ENCODE assay signal across 9 cellular contexts in genomic region chr3:129603561-129603942, GRCh38. TPM values are rescaled to one million over a fixed set of nuclear protein-coding genes. Genes with fewer than 3 reads are reported as not detected.
DNase-seq lines count a peak whose midpoint lies in the region; ATAC-seq, FAIRE-seq and TF ChIP-seq lines count a peak whose summit lies in the region.
"Had no signal": no experiment of that assay in that cellular context is flagged by ENCODE, and none has a peak within 500 bp of the region (broad histone marks: within the 10 kb centered on the region; RNA-seq: fewer than 3 reads in every experiment).

No MANE protein-coding gene starts in this region.

- H4K20me1 ChIP-seq in PC-3 (ENCODE audit: low read length) = no peaks in the 10 kb centered on the region
- H4K20me1 ChIP-seq in endothelial cell of umbilical vein (replicated peaks; ENCODE audit: control insufficient read depth, extremely low read depth, insufficient read depth, low read length) = no peaks in the 10 kb centered on the region
- peaks cover 55% of the 10 kb centered on the region for H4K20me1 ChIP-seq in osteoblast (ENCODE audit: insufficient read depth, low read length)

- FAIRE-seq in endothelial cell of umbilical vein (lab: Jason Lieb, UNC) = peak; percentile 58

- dilution Hi-C loops in endothelial cell of umbilical vein (cut with MboI; ENCODE audit: extremely low pct_ligation_motif_present, low sequenced_read_pairs) = no loop called here

- DNase-seq in AG04450 (ENCODE audit: low read depth, low spot score) (no peak), PC-3 (no peak), endothelial cell of umbilical vein (ENCODE audit: low read depth, low spot score) (no peak), osteoblast (ENCODE audit: insufficient read length, low spot score, missing footprints) (no peak), middle frontal gyrus (ENCODE audit: extremely low spot score, low spot score) (no peak), NCI-H2171 (lab: John Stamatoyannopoulos, UW) (no peak)
- no peak for DNase-seq in activated effector memory CD4-positive, alpha-beta T cell treated with Interleukin-2 at 50 U/mL for 16 hours
- DNase-seq in activated CD4-positive, alpha-beta T cell treated with anti-CD3 and anti-CD28 coated beads for 4 hours = no peak

- BruUV-seq in PC-3 (replicated peaks; lab: Mats Ljungman, UMichigan) (no TSS peak), endothelial cell of umbilical vein (replicated peaks; lab: Mats Ljungman, UMichigan) (no TSS peak)

- H3K27ac ChIP-seq in AG04450 (ENCODE audit: low read depth, low read length) (peak overlapping the region; percentile 21), PC-3 (ENCODE audit: low read length) (no peak overlapping the region), endothelial cell of umbilical vein (ENCODE audit: insufficient read depth, low read depth, low read length) (peak overlapping the region; percentile 91), osteoblast (ENCODE audit: low read depth, low read length) (peak overlapping the region; percentile 93)
- H3K27ac ChIP-seq: C4-2B had no signal

- H3K9ac ChIP-seq in PC-3 (ENCODE audit: low read length) (no peak overlapping the region), endothelial cell of umbilical vein (replicated peaks; ENCODE audit: extremely low read depth, insufficient read depth, low read length) (peak overlapping the region; percentile 55)

- no peak for ATAC-seq in PC-3

- H3K27me3 ChIP-seq in AG04450 (ENCODE audit: control insufficient read depth, insufficient read depth, low read length) (no peaks in the 10 kb centered on the region), PC-3 (ENCODE audit: low read length) (no peaks in the 10 kb centered on the region), endothelial cell of umbilical vein (ENCODE audit: control insufficient read depth in 2 of 2, insufficient read depth in 2 of 2, low read length in 2 of 2) (no peaks in the 10 kb centered on the region), osteoblast (ENCODE audit: insufficient read depth, low read length) (no peaks in the 10 kb centered on the region)

- H3F3A ChIP-seq in PC-3 (ENCODE audit: low read length, unreplicated experiment) = no peaks in the 10 kb centered on the region

- H3K4me2 ChIP-seq in PC-3 (ENCODE audit: low read length) (peak overlapping the region; percentile 49), endothelial cell of umbilical vein (ENCODE audit: insufficient read depth, low read length) (peak overlapping the region; percentile 32), osteoblast (ENCODE audit: insufficient read depth, low read length) (peak overlapping the region; percentile 99)

- H3K9me3 ChIP-seq in AG04450 (ENCODE audit: control insufficient read depth, insufficient read depth, low read length) (no peaks in the 10 kb centered on the region; the same call in 1 of the 2 replicates), PC-3 (ENCODE audit: low read length) (no peaks in the 10 kb centered on the region), endothelial cell of umbilical vein (replicated peaks; ENCODE audit: control insufficient read depth, insufficient read depth, low read length) (no peaks in the 10 kb centered on the region), osteoblast (ENCODE audit: low read depth, low read length) (no peaks in the 10 kb centered on the region)

- H3K36me3 ChIP-seq in PC-3 (ENCODE audit: low read depth, low read length) = no peaks in the 10 kb centered on the region
- H3K36me3 ChIP-seq in endothelial cell of umbilical vein (ENCODE audit: control insufficient read depth in 2 of 2, extremely low read depth in 1 of 2, insufficient read depth in 2 of 2, low read length in 2 of 2) = no peaks in the 10 kb centered on the region
- H3K36me3 ChIP-seq in osteoblast (ENCODE audit: insufficient read depth, low read length) = no peaks in the 10 kb centered on the region

- H3K9me2 ChIP-seq in PC-3 (replicated peaks; ENCODE audit: low read length) = no peaks in the 10 kb centered on the region

- TF ChIP-seq CTCF in AG04450 (IDR thresholded peaks at IDR 0.05; ENCODE audit: low read depth, low read length) = no peak
- no peak for TF ChIP-seq CTCF in PC-3 (conservative IDR thresholded peaks at IDR 0.05; ENCODE audit: low read depth, low read length)
- TF ChIP-seq CTCF in endothelial cell of umbilical vein (IDR thresholded peaks at IDR 0.05; ENCODE audit: extremely low read depth in 1 of 2, insufficient read depth in 1 of 2, low read depth in 1 of 2, low read length in 2 of 2) = no peak
- TF ChIP-seq CTCF in osteoblast (IDR thresholded peaks at IDR 0.05; ENCODE audit: extremely low read depth, low read depth, low read length) = no peak

- intact Hi-C loops in PC-3 (cut with micrococcal nuclease) (no loop called here), endothelial cell of umbilical vein (cut with micrococcal nuclease) (no loop called here)

- H3K4me3 ChIP-seq in AG04450 (ENCODE audit: low read depth, low read length) (peak overlapping the region; percentile 23; the same call in 1 of the 2 replicates), PC-3 (ENCODE audit: low read length) (no peak overlapping the region), endothelial cell of umbilical vein (replicated peaks in 1 of 3; ENCODE audit: insufficient read depth in 1 of 3, low read depth in 1 of 3, low read length in 3 of 3) (peak overlapping the region; percentile 19 to 87 (median 64)), osteoblast (ENCODE audit: insufficient read depth, low read length) (peak overlapping the region; percentile 79)

- TF ChIP-seq POLR2A in endothelial cell of umbilical vein (IDR thresholded peaks at IDR 0.05; ENCODE audit: low read depth, low read length) = no peak

- peaks cover 9% of the 10 kb centered on the region; the same call in 1 of the 2 replicates for H3K4me1 ChIP-seq in PC-3 (ENCODE audit: insufficient read depth, low read length)
- peaks cover 56% of the 10 kb centered on the region for H3K4me1 ChIP-seq in endothelial cell of umbilical vein (ENCODE audit: control insufficient read depth, extremely low read depth, insufficient read depth, low read length)
- peaks cover 58% of the 10 kb centered on the region for H3K4me1 ChIP-seq in osteoblast (ENCODE audit: insufficient read depth, low read length)

- H2AFZ ChIP-seq in PC-3 (ENCODE audit: low read length) (no peak overlapping the region), endothelial cell of umbilical vein (ENCODE audit: low read depth, low read length) (no peak overlapping the region), osteoblast (ENCODE audit: low read length) (no peak overlapping the region)

- peaks cover 5% of the 10 kb centered on the region for H3K79me2 ChIP-seq in PC-3 (ENCODE audit: low read length)
- peaks cover 76% of the 10 kb centered on the region for H3K79me2 ChIP-seq in endothelial cell of umbilical vein (ENCODE audit: control insufficient read depth, insufficient read depth, low read length)
- peaks cover 77% of the 10 kb centered on the region for H3K79me2 ChIP-seq in osteoblast (ENCODE audit: insufficient read depth, low read length)

- POLR2A ChIA-PET in AG04450 (lab: Yijun Ruan, JAX) = no interaction called here
- POLR2A ChIA-PET in PC-3 (lab: Charles Lee; ENCODE audit: unreplicated experiment) = interaction anchor here (0.6 kb wide), 1 partner anchor 531 kb away, joined by 3 read pairs; no protein-coding TSS in a partner anchor
- POLR2A ChIA-PET in endothelial cell of umbilical vein (lab: Charles Lee) = interaction anchor here (2.2 kb wide), 1 partner anchor 9 kb away, joined by 5 read pairs; no protein-coding TSS in a partner anchor

- no peaks in the 10 kb centered on the region for H3K9me1 ChIP-seq in endothelial cell of umbilical vein (replicated peaks; ENCODE audit: control insufficient read depth, extremely low read depth, insufficient read depth, low read length)

- CTCF ChIA-PET in AG04450 (lab: Charles Lee) = no interaction called here
- CTCF ChIA-PET in PC-3 (lab: Charles Lee) = no interaction called here
- CTCF ChIA-PET in endothelial cell of umbilical vein (lab: Charles Lee) = interaction anchor here (1.0 to 4.0 kb wide), 8 partner anchors 10 to 226 kb away, joined by 3 to 33 read pairs (median 5); no protein-coding TSS in a partner anchor

TF ChIP-seq in endothelial cell of umbilical vein, 7 proteins besides CTCF, POLR2A, EP300 and RAD21:
- no peak for TF ChIP-seq EZH2 (IDR thresholded peaks at IDR 0.05; ENCODE audit: borderline replicate concordance, low read depth, low read length, severe bottlenecking)
- no peak for TF ChIP-seq MYC (IDR thresholded peaks at IDR 0.05; ENCODE audit: low read depth, low read length)
- TF ChIP-seq, protein P1, sequence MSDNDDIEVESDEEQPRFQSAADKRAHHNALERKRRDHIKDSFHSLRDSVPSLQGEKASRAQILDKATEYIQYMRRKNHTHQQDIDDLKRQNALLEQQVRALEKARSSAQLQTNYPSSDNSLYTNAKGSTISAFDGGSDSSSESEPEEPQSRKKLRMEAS (IDR thresholded peaks at IDR 0.05; ENCODE audit: insufficient read depth, insufficient read length) = no peak
- TF ChIP-seq POLR2AphosphoS5 (IDR thresholded peaks at IDR 0.05; ENCODE audit: insufficient read depth, low read depth, low read length) = no peak
- no peak for TF ChIP-seq FOS (IDR thresholded peaks at IDR 0.05; ENCODE audit: borderline replicate concordance, insufficient read depth, low read length)
- TF ChIP-seq GATA2 (IDR thresholded peaks at IDR 0.05; ENCODE audit: insufficient read depth, insufficient read length, low read depth, low read length) = no peak
- no peak for TF ChIP-seq JUN (IDR thresholded peaks at IDR 0.05; ENCODE audit: borderline replicate concordance, insufficient read depth, insufficient read length, low read depth)

RNA-seq across cellular contexts. Expression of gene PLXND1, which starts 2.9 kb away (rescaled TPM):
- polyA plus RNA-seq in AG04450 (2011; rRNA removed) (37.1 and 47.7 TPM in 2 replicates), endothelial cell of umbilical vein (300 and 332 TPM in 2 replicates)
- 40.1 and 54.9 TPM in 2 replicates for polyA minus RNA-seq in AG04450 (2011; rRNA and poly(A)+ RNA removed)
- total RNA-seq in PC-3 (2014; rRNA removed) (19.2 and 21.8 TPM in 2 replicates), endothelial cell of umbilical vein (834 and 860 TPM in 2 replicates), osteoblast (126 and 134 TPM in 2 replicates)
- polyA plus RNA-seq in endothelial cell of umbilical vein (2011; cell fraction: cytosol; rRNA removed) = 436 and 495 TPM in 2 replicates
- 1,145 and 1,490 TPM in 2 replicates for polyA plus RNA-seq in endothelial cell of umbilical vein (2011; cell fraction: nucleus; rRNA removed)
- 463 and 559 TPM in 2 replicates for polyA plus RNA-seq in endothelial cell of umbilical vein (2012)
- polyA minus RNA-seq in endothelial cell of umbilical vein = 583 and 647 TPM in 2 replicates
- polyA minus RNA-seq in endothelial cell of umbilical vein (2011; cell fraction: cytosol; rRNA and poly(A)+ RNA removed) = 21.9 TPM
- 454 and 479 TPM in 2 replicates for polyA minus RNA-seq in endothelial cell of umbilical vein (2011; cell fraction: nucleus; rRNA and poly(A)+ RNA removed)

Comparison
In these comparisons a context has a peak if more than half of its experiments do, and no peak if none do; other contexts are left out.
1. H3K4me2 ChIP-seq: peak in every context shown above with its lines; median percentile 99 in osteoblast; 49 in PC-3; 32 in endothelial cell of umbilical vein.